In the genomic region with DNA sequence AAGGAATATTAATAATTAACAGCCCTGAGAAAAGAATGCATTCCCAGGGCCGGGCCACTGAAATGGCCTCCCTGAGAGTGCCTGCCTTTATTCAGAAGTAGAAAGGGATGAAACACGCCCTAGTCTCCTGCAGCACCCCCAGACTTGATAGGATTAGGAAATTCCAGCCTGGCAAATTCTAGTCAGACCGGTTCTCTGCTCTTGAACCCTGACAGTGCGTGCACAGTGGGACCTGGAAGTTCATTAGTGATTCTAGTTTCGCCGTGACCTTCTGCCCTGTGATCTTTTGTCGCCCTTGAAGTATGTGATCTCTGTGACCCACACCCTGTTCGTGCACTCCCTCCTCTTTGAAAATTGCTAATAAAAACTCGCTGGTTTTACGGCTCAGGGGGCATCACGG, we compare ENCODE assay signal across 10 cellular contexts. TPM values are rescaled to one million over a fixed set of nuclear protein-coding genes. Genes with fewer than 3 reads are reported as not detected.
A peak's percentile ranks its signal among the peaks of the same experiment; 100 is the strongest.
DNase-seq lines count a peak whose midpoint lies in the region; TF ChIP-seq lines count a peak whose summit lies in the region.
"Had no signal": no experiment of that assay in that cellular context is flagged by ENCODE, and none has a peak within 500 bp of the region (broad histone marks: within the 10 kb centered on the region; RNA-seq: fewer than 3 reads in every experiment).

No MANE protein-coding gene starts in this region.

- H3K4me3 ChIP-seq in esophagus (ENCODE audit: low read depth in 1 of 2, low read length in 2 of 2) = no peak overlapping the region
- no peak overlapping the region for H3K4me3 ChIP-seq in stomach

- DNase-seq in NCI-H1417 (lab: John Stamatoyannopoulos, UW) (peak in 2 of 3 experiments; percentile 38 to 70), stomach (peak; percentile 56), GF-D8 (lab: John Stamatoyannopoulos, UW) (no peak), GDM1 (lab: John Stamatoyannopoulos, UW) (no peak)
- DNase-seq: amygdala; erythroblast; stimulated activated CD8-positive, alpha-beta memory T cell treated with anti-CD3 and anti-CD28 coated beads, Interleukin-4, amount 100 ng/mL, for 48 hours had no signal

- intact Hi-C loops in stomach (cut with DNase I; ENCODE audit: low total_unique reads) = no loop called here

- no peaks in the 10 kb centered on the region for H3K27me3 ChIP-seq in esophagus (ENCODE audit: control insufficient read depth in 1 of 2, insufficient read depth in 2 of 2, low read length in 2 of 2)
- peaks cover 0 to 26% (median 0%) of the 10 kb centered on the region in 3 donors for H3K27me3 ChIP-seq in stomach

- TF ChIP-seq POLR2A in stomach (IDR thresholded peaks at IDR 0.05) = no peak

- H3K36me3 ChIP-seq in esophagus (ENCODE audit: control insufficient read depth in 2 of 2, insufficient read depth in 2 of 2, low read length in 1 of 2) (peaks cover 3 to 16% of the 10 kb centered on the region in 2 donors), stomach (peaks cover 6 to 17% (median 16%) of the 10 kb centered on the region in 4 donors)

- H3K27ac ChIP-seq in esophagus (ENCODE audit: low read depth in 2 of 2, low read length in 1 of 2) (peak overlapping the region; percentile 64 to 72), stomach (peak overlapping the region; percentile 13 to 99 (median 98))
- H3K27ac ChIP-seq: RWPE1 had no signal

- TF ChIP-seq CTCF in stomach (IDR thresholded peaks at IDR 0.05) = no peak

- no peak for TF ChIP-seq EP300 in stomach (IDR thresholded peaks at IDR 0.05)

- no peaks in the 10 kb centered on the region for H3K9me3 ChIP-seq in esophagus (ENCODE audit: control insufficient read depth in 2 of 2, insufficient read depth in 1 of 2, low read depth in 1 of 2, low read length in 1 of 2)
- H3K9me3 ChIP-seq in stomach = no peaks in the 10 kb centered on the region

- H3K4me1 ChIP-seq in esophagus (ENCODE audit: control insufficient read depth in 2 of 2, insufficient read depth in 2 of 2, low read length in 1 of 2) = peaks cover 0 to 15% of the 10 kb centered on the region in 2 donors
- peaks cover 27 to 69% (median 61%) of the 10 kb centered on the region in 4 donors for H3K4me1 ChIP-seq in stomach

- WGBS in esophagus, 2 donors = 34 to 37% methylated on average over 11 of the region's 11 CpGs
- WGBS in stomach, 5 donors = 25 to 35% (median 30%) methylated on average over 11 of the region's 11 CpGs

RNA-seq across cellular contexts. Expression of gene GSTP1, which starts 2.1 kb away (rescaled TPM):
- polyA plus RNA-seq in esophagus = 1,000 to 10,000 TPM; 3,504 to 3,523 TPM
- total RNA-seq in stomach = 100 to 1,000 TPM; 393 to 726 (median 523) TPM
- 1,000 to 10,000 TPM in 2 of 3 donors, 100 to 1,000 TPM in 1; 670 to 2,840 (median 1,703) TPM for polyA plus RNA-seq in stomach

RNA-seq across cellular contexts. Expression of gene NDUFV1, which starts 25.3 kb away (rescaled TPM):
- polyA plus RNA-seq in esophagus (100 to 1,000 TPM; 122 to 137 TPM), stomach (100 to 1,000 TPM; 148 to 193 (median 181) TPM)
- 100 to 1,000 TPM; 186 to 806 (median 497) TPM for total RNA-seq in stomach

RNA-seq across cellular contexts. Expression of gene NUDT8, which starts 48.3 kb away (rescaled TPM):
- polyA plus RNA-seq in esophagus = 10 to 100 TPM; 43.1 to 59.3 TPM
- 100 to 1,000 TPM in 1 of 5 donors, 1 to 10 TPM in 2, not detected in 2; 4.6 to 333 (median 8.8) TPM for total RNA-seq in stomach
- polyA plus RNA-seq in stomach = 10 to 100 TPM; 15.0 to 41.0 (median 19.5) TPM

RNA-seq across cellular contexts. Expression of gene TBX10, which starts 58.1 kb away (rescaled TPM):
- polyA plus RNA-seq in esophagus (not detected), stomach (not detected)
- not detected for total RNA-seq in stomach
- total RNA-seq: lung microvascular endothelial cell had no signal

RNA-seq across cellular contexts. Expression of gene CABP2, which starts 58.2 kb away (rescaled TPM):
- polyA plus RNA-seq in esophagus = not detected
- not detected for total RNA-seq in stomach
- not detected for polyA plus RNA-seq in stomach
- total RNA-seq: lung microvascular endothelial cell had no signal

Comparison
In these comparisons a context has a peak if more than half of its experiments do, and no peak if none do; other contexts are left out.
1. DNase-seq: peak in NCI-H1417 (2 of 3) and stomach (single experiment); none in GF-D8 (single experiment) and GDM1 (single experiment).